8 cellular contexts compared by ENCODE assay signal in the genomic region with DNA sequence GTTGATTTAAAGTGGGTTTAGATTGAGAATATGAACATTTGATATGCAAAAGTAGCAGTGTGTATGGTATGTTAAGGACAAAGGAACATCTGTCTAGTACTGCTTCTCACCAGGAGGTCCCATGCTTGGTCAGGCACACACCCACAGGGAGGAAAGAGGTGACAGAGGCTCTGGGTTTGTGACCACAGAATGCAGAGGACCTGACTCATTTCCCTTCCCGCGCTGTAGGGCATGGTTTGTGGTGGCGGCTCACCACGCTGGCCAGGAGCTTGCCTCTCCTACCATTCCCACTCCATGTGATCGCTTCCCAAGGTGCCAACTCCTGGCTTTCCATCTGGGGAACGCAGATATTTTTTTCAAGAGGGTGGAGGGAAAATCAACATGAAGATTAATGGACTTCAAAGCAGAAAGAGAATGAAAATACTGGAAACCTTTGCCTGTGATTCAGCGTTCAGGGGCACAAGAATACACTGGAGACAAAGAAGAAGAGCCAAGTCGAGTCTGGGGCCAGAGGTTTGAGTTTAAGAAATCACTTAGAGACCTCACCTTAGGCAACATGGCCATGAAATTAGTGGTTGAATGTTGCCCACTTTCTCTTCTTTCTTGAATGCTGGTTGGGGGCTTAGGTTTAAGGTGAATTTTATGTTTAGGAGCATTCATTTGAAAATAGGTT.
DNase-seq lines count a peak whose midpoint lies in the region; ATAC-seq, FAIRE-seq and TF ChIP-seq lines count a peak whose summit lies in the region.

No MANE protein-coding gene starts in this region.

- CTCF ChIA-PET in A549 (lab: Yijun Ruan, JAX), result interaction anchor here (0.7 kb wide), 1 partner anchor 103 kb away, joined by 3 read pairs; no protein-coding TSS in a partner anchor

- TF ChIP-seq RAD21 in A549 (conservative IDR thresholded peaks at IDR 0.05 in 1 of 2, IDR thresholded peaks at IDR 0.05 in 1 of 2), result no peak

- 26% methylated on average over 8 of the region's 8 CpGs for WGBS in A549 (ENCODE audit: missing lambda C conversion rate)

- H3K4me3 Mint-ChIP-seq in naive thymus-derived CD8-positive, alpha-beta T cell, result no peak overlapping the region

- TF ChIP-seq CTCF in A549 (IDR thresholded peaks at IDR 0.05), result no peak

- peaks cover 0 to 3% (median 0%) of the 10 kb centered on the region in 9 donors for H3K9me3 Mint-ChIP-seq in naive thymus-derived CD8-positive, alpha-beta T cell

- ATAC-seq in A549 (no peak), GM18861 (IDR thresholded peaks at IDR 0.05; ENCODE audit: unreplicated experiment) (peak; percentile 94), HG03045 (IDR thresholded peaks at IDR 0.05; ENCODE audit: unreplicated experiment) (peak; percentile 91)
- no peak for ATAC-seq in naive thymus-derived CD8-positive, alpha-beta T cell

- no peaks in the 10 kb centered on the region for H3K9me3 ChIP-seq in A549

- no peaks in the 10 kb centered on the region for H3K36me3 Mint-ChIP-seq in naive thymus-derived CD8-positive, alpha-beta T cell

- peaks cover 2 to 8% (median 5%) of the 10 kb centered on the region in 4 donors for H3K4me1 Mint-ChIP-seq in naive thymus-derived CD8-positive, alpha-beta T cell

- no peaks in the 10 kb centered on the region for H3K4me1 ChIP-seq in A549

- TF ChIP-seq POLR2A in A549 (IDR thresholded peaks at IDR 0.05; ENCODE audit: low read length), result no peak

- H3K27ac Mint-ChIP-seq in naive thymus-derived CD8-positive, alpha-beta T cell, result peak overlapping the region in 1 of 10 donors; percentile 36

- FAIRE-seq in A549 (lab: Jason Lieb, UNC), result no peak

- H3K4me3 ChIP-seq in A549, result no peak overlapping the region

- DNase-seq in A549 (ENCODE audit: low read depth in 1 of 2, low spot score in 1 of 2) (peak; percentile 18 to 25), SKM-1 treated with dmso at 0.1 percent for 144 hours (lab: John Stamatoyannopoulos, UW; ENCODE audit: unreplicated experiment) (peak; percentile 15), kidney tubule cell (ENCODE audit: low spot score) (peak; percentile 98), pons (ENCODE audit: low spot score) (no peak), T-helper 9 cell (no peak)
- no peak for DNase-seq in naive thymus-derived CD8-positive, alpha-beta T cell

- H3K27me3 Mint-ChIP-seq in naive thymus-derived CD8-positive, alpha-beta T cell, result peaks cover 0 to 4% (median 1%) of the 10 kb centered on the region in 5 donors

- POLR2A ChIA-PET in A549 (lab: Yijun Ruan, JAX), result no interaction called here
- POLR2A ChIA-PET in naive thymus-derived CD8-positive, alpha-beta T cell (lab: Charles Lee), result no interaction called here

- no peak overlapping the region for H3K4me2 ChIP-seq in A549

- TF ChIP-seq EP300 in A549 (IDR thresholded peaks at IDR 0.05), result no peak

- no peak overlapping the region for H3K27ac ChIP-seq in A549

TF ChIP-seq in A549, 52 proteins besides CTCF, POLR2A, EP300 and RAD21:
- TF ChIP-seq, protein P1, sequence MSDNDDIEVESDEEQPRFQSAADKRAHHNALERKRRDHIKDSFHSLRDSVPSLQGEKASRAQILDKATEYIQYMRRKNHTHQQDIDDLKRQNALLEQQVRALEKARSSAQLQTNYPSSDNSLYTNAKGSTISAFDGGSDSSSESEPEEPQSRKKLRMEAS (IDR thresholded peaks at IDR 0.05), result peak; percentile 44; the same call in 1 of the 2 replicates
- TF ChIP-seq CBX2 (IDR thresholded peaks at IDR 0.05; ENCODE audit: borderline replicate concordance, low read depth), result no peak
- TF ChIP-seq, protein P2, sequence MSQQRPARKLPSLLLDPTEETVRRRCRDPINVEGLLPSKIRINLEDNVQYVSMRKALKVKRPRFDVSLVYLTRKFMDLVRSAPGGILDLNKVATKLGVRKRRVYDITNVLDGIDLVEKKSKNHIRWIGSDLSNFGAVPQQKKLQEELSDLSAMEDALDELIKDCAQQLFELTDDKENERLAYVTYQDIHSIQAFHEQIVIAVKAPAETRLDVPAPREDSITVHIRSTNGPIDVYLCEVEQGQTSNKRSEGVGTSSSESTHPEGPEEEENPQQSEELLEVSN (IDR thresholded peaks at IDR 0.05; ENCODE audit: borderline replicate concordance, low read depth), result peak; percentile 77; the same call in 1 of the 2 replicates
- no peak for TF ChIP-seq CEBPB (IDR thresholded peaks at IDR 0.05)
- TF ChIP-seq JUN (IDR thresholded peaks at IDR 0.05), result no peak

Comparison
In these comparisons a context has a peak if more than half of its experiments do, and no peak if none do; other contexts are left out.
1. ATAC-seq: peak in GM18861 (single experiment) and HG03045 (single experiment); none in A549 (0 of 2) and naive thymus-derived CD8-positive, alpha-beta T cell (0 of 2).
2. DNase-seq: peak in A549 (2 of 2), SKM-1 treated with dmso at 0.1 percent for 144 hours (single experiment) and kidney tubule cell (single experiment); none in pons (single experiment), T-helper 9 cell (single experiment) and naive thymus-derived CD8-positive, alpha-beta T cell (0 of 10).